In genomic region chr3:121545564-121546455, GRCh38 we compare ENCODE assay signal across 7 cellular contexts.
DNase-seq lines count a peak whose midpoint lies in the region; ATAC-seq and TF ChIP-seq lines count a peak whose summit lies in the region.

TSS of gene POLQ (minus strand) at chr3:121545988. CDS start at chr3:121545877, 111 bp downstream.

- in situ Hi-C loops in astrocyte of the spinal cord (cut with HindIII; ENCODE audit: low sequenced_read_pairs): no loop called here

- TF ChIP-seq CTCF in astrocyte of the spinal cord (IDR thresholded peaks at IDR 0.05; ENCODE audit: low read depth, low read length): no peak
- TF ChIP-seq CTCF in retinal pigment epithelial cell (conservative IDR thresholded peaks at IDR 0.05; ENCODE audit: low read depth, low read length): no peak

- ATAC-seq in GM18508 (IDR thresholded peaks at IDR 0.05; ENCODE audit: insufficient read depth, unreplicated experiment) (peak; percentile 47), HG03025 (IDR thresholded peaks at IDR 0.05; ENCODE audit: low FRiP score, unreplicated experiment) (peak; percentile 71)

- H3K4me3 ChIP-seq in astrocyte of the spinal cord (ENCODE audit: low read depth, low read length) (peak within 1 kb of the TSS; percentile 81), retinal pigment epithelial cell (ENCODE audit: low read length) (peak within 1 kb of the TSS; percentile 90)

- DNase-seq in NCI-H2081 (lab: John Stamatoyannopoulos, UW): peak; percentile 97
- peak; percentile 79 for DNase-seq in T1000 (lab: John Stamatoyannopoulos, UW)
- DNase-seq in astrocyte of the spinal cord (ENCODE audit: low read depth, low spot score): peak; percentile 97
- peak; percentile 10 to 95 (median 82) for DNase-seq in hypothalamus (lab: John Stamatoyannopoulos, UW)
- DNase-seq in retinal pigment epithelial cell (ENCODE audit: low read depth): peak; percentile 82

Comparison
In these comparisons a context has a peak if more than half of its experiments do, and no peak if none do; other contexts are left out.
1. Peak in every context shown above with its lines: DNase-seq, ATAC-seq and H3K4me3 ChIP-seq.